In genomic region chr14:101273091-101273490, GRCh38 we compare ENCODE assay signal across 25 cellular contexts.
"Had no signal": no experiment of that assay in that cellular context is flagged by ENCODE, and none has a peak within 500 bp of the region (broad histone marks: within the 10 kb centered on the region; RNA-seq: fewer than 3 reads in every experiment).

No MANE protein-coding gene starts in this region.

- DNase-seq: colonic mucosa; cortex of kidney; dermis blood vessel endothelial cell; dorsolateral prefrontal cortex; effector CD4-positive, alpha-beta T cell; effector CD8-positive, alpha-beta T cell; effector memory CD4-positive, alpha-beta T cell; effector memory CD8-positive, alpha-beta T cell; endodermal cell; erythroblast; esophagus squamous epithelium; foreskin fibroblast; foreskin keratinocyte; foreskin melanocyte; gastrocnemius medialis; glutamatergic neuron; head of caudate nucleus; heart left ventricle; heart right ventricle had no signal

- ATAC-seq: effector memory CD8-positive, alpha-beta T cell; esophagus mucosa; foreskin keratinocyte; gastrocnemius medialis; gastroesophageal sphincter; heart left ventricle; heart right ventricle had no signal

- FAIRE-seq: endothelial cell of umbilical vein had no signal

- H3K4me3 ChIP-seq: colonic mucosa, coronary artery, dorsolateral prefrontal cortex, esophagus muscularis mucosa, esophagus squamous epithelium, gastrocnemius medialis, gastroesophageal sphincter, heart left ventricle, heart right ventricle had no signal

- H3K9me3 ChIP-seq: colonic mucosa, esophagus squamous epithelium, gastrocnemius medialis, gastroesophageal sphincter, heart right ventricle had no signal

- H3K27ac ChIP-seq: colonic mucosa, coronary artery, dorsolateral prefrontal cortex, epithelial cell of prostate, esophagus muscularis mucosa, esophagus squamous epithelium, foreskin keratinocyte, gastrocnemius medialis, gastroesophageal sphincter, heart left ventricle, heart right ventricle had no signal

- H3K4me1 ChIP-seq: colonic mucosa, esophagus muscularis mucosa, esophagus squamous epithelium, foreskin keratinocyte, gastrocnemius medialis, gastroesophageal sphincter, heart left ventricle, heart right ventricle had no signal

- H3K36me3 ChIP-seq: colonic mucosa, esophagus muscularis mucosa, esophagus squamous epithelium, gastrocnemius medialis, gastroesophageal sphincter, heart left ventricle, heart right ventricle had no signal

- H3K27me3 ChIP-seq: colonic mucosa, esophagus squamous epithelium, foreskin keratinocyte, gastrocnemius medialis had no signal
